23 cellular contexts compared by ENCODE assay signal in genomic region chr7:23928391-23928790, GRCh38.
"Had no signal": no experiment of that assay in that cellular context is flagged by ENCODE, and none has a peak within 500 bp of the region (broad histone marks: within the 10 kb centered on the region; RNA-seq: fewer than 3 reads in every experiment).

No MANE protein-coding gene starts in this region.

- H3K9me3 ChIP-seq: colonic mucosa, gastroesophageal sphincter, heart left ventricle, prostate gland, sigmoid colon, stomach, thyroid gland had no signal

- H3K27me3 ChIP-seq: colonic mucosa, foreskin keratinocyte, gastroesophageal sphincter, heart left ventricle, hepatocyte, neural progenitor cell, sigmoid colon, stomach, thyroid gland had no signal

- H3K4me3 ChIP-seq: colonic mucosa, gastroesophageal sphincter, heart left ventricle, hepatocyte, lung, neural progenitor cell, prostate gland, sigmoid colon, stomach, thyroid gland had no signal

- DNase-seq: colonic mucosa; effector CD8-positive, alpha-beta T cell; endodermal cell; foreskin keratinocyte; heart left ventricle; kidney glomerular epithelial cell; left colon; naive thymus-derived CD4-positive, alpha-beta T cell; right cardiac atrium; sigmoid colon; stimulated activated CD4-positive, alpha-beta T cell treated with anti-CD3 and anti-CD28 coated beads, Interleukin-2, amount 100 ng/mL, for 24 hours; stimulated activated CD4-positive, alpha-beta T cell treated with anti-CD3 and anti-CD28 coated beads, Interleukin-4, amount 100 ng/mL, for 24 hours; stimulated activated naive CD4-positive, alpha-beta T cell treated with Interleukin-2 at 50 U/mL for 16 hours; stomach; thyroid gland had no signal

- ATAC-seq: esophagus mucosa; foreskin keratinocyte; gastroesophageal sphincter; left colon; naive thymus-derived CD4-positive, alpha-beta T cell; right cardiac atrium; stimulated activated effector memory CD8-positive, alpha-beta T cell treated with anti-CD3 and anti-CD28 coated beads, Interleukin-12 subunit alpha, Interleukin-12 subunit beta, amount 100 ng/mL, for 72 hours had no signal

- H3K36me3 ChIP-seq: colonic mucosa, gastroesophageal sphincter, heart left ventricle, neural progenitor cell, prostate gland, sigmoid colon, stomach, thyroid gland had no signal

- H3K4me1 ChIP-seq: colonic mucosa, foreskin keratinocyte, gastroesophageal sphincter, heart left ventricle, neural progenitor cell, parathyroid adenoma, prostate gland, sigmoid colon, thyroid gland had no signal
